12 cellular contexts compared by ENCODE assay signal in the genomic region with DNA sequence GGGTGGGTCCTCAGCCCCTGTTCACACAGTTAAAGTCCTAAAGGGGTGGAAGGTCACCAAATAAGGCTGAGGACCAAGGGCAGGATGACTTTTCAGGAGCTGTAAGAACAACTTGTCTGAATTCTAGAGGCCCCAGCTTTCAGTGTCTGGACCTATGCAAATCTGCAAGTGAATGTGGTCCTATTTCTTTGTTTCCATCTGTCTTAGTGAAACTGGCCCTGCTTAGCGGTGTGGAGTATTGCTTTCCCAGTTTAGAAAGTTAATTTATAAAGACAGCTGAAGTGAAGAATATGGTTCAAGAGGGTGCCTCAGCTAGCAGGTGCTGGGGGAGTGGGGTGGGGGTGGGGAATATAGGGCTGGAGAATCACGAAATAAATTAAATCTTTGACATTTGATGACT.
DNase-seq lines count a peak whose midpoint lies in the region; ATAC-seq and TF ChIP-seq lines count a peak whose summit lies in the region.
"Had no signal": no experiment of that assay in that cellular context is flagged by ENCODE, and none has a peak within 500 bp of the region (broad histone marks: within the 10 kb centered on the region; RNA-seq: fewer than 3 reads in every experiment).

No MANE protein-coding gene starts in this region.

- peaks cover 0 to 6% of the 10 kb centered on the region in 2 donors for H3K9me3 Mint-ChIP-seq in stimulated activated naive CD8-positive, alpha-beta T cell treated with anti-CD3 and anti-CD28 coated beads, Interleukin-15, amount 100 ng/mL, for 72 hours

- H3K27ac Mint-ChIP-seq in stimulated activated naive CD8-positive, alpha-beta T cell treated with anti-CD3 and anti-CD28 coated beads, Interleukin-15, amount 100 ng/mL, for 72 hours, result no peak overlapping the region
- H3K27ac Mint-ChIP-seq: T-helper 17 cell had no signal

- H3K4me3 Mint-ChIP-seq in stimulated activated naive CD8-positive, alpha-beta T cell treated with anti-CD3 and anti-CD28 coated beads, Interleukin-15, amount 100 ng/mL, for 72 hours, result no peak overlapping the region
- H3K4me3 Mint-ChIP-seq: naive thymus-derived CD8-positive, alpha-beta T cell; T-helper 17 cell had no signal

- TF ChIP-seq CTCF in GM10248 (IDR thresholded peaks at IDR 0.05; ENCODE audit: control extremely low read depth, extremely low read depth, low read depth, missing control alignments), result no peak

- CTCF ChIA-PET in GM10248 (lab: Yijun Ruan, JAX), result interaction anchor here (0.9 to 1.2 kb wide), 2 partner anchors 14 to 28 kb away, joined by 3 to 4 read pairs; no protein-coding TSS in a partner anchor

- peak; percentile 55 for DNase-seq in GM10248 (ENCODE audit: extremely low spot score)
- DNase-seq in NCI-H69 (lab: John Stamatoyannopoulos, UW), result no peak
- no peak for DNase-seq in RKO (ENCODE audit: low spot score)
- no peak for DNase-seq in NCI-H146 treated with DMSO at 0.1 percent for 48 hours (lab: John Stamatoyannopoulos, UW; ENCODE audit: unreplicated experiment)
- DNase-seq in stimulated activated naive CD8-positive, alpha-beta T cell treated with anti-CD3 and anti-CD28 coated beads, Interleukin-15, amount 100 ng/mL, for 72 hours, result no peak
- DNase-seq: activated T-cell treated with anti-CD3 and anti-CD28 coated beads for 4 hours; naive thymus-derived CD8-positive, alpha-beta T cell; NCI-H82; T-helper 17 cell had no signal

- POLR2A ChIA-PET in GM10248 (lab: Yijun Ruan, JAX), result no interaction called here

- H3K4me1 Mint-ChIP-seq in stimulated activated naive CD8-positive, alpha-beta T cell treated with anti-CD3 and anti-CD28 coated beads, Interleukin-15, amount 100 ng/mL, for 72 hours, result no peaks in the 10 kb centered on the region

- peaks cover 12% of the 10 kb centered on the region for H3K27me3 Mint-ChIP-seq in stimulated activated naive CD8-positive, alpha-beta T cell treated with anti-CD3 and anti-CD28 coated beads, Interleukin-15, amount 100 ng/mL, for 72 hours

- peak; percentile 97 for ATAC-seq in GM19395 (IDR thresholded peaks at IDR 0.05; ENCODE audit: unreplicated experiment)
- ATAC-seq in HG02763 (IDR thresholded peaks at IDR 0.05; ENCODE audit: unreplicated experiment), result peak; percentile 91
- ATAC-seq in HG03460 (IDR thresholded peaks at IDR 0.05; ENCODE audit: unreplicated experiment), result peak; percentile 90
- no peak for ATAC-seq in stimulated activated naive CD8-positive, alpha-beta T cell treated with anti-CD3 and anti-CD28 coated beads, Interleukin-15, amount 100 ng/mL, for 72 hours
- ATAC-seq: naive thymus-derived CD8-positive, alpha-beta T cell; T-helper 17 cell had no signal
